In the genomic region with DNA sequence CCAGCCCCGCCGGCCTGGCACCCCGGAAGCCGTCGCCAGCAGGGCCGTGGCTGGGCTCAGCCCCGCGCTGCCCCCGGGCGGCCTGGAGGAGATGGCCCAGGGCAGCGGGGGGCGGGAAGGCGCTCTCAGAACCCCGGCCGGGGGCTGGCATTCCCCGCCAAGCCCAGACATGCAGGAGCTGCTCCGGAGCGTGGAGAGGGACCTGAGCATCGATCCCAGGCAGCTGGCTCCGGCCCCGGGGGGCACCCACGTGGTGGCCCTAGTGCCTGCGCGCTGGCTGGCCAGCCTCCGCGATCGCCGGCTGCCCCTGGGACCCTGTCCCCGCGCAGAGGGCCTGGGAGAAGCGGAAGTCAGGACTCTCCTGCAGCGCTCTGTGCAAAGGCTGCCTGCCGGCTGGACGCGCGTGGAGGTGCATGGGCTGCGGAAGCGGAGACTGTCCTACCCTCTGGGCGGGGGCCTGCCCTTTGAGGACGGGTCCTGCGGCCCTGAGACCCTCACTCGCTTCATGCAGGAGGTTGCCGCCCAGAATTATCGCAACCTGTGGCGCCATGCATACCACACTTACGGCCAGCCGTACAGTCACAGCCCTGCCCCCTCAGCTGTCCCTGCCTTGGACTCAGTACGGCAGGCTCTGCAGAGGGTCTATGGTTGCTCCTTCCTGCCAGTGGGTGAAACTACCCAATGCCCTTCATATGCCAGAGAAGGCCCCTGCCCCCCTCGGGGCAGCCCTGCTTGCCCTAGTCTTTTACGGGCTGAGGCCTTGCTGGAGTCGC, we compare ENCODE assay signal across 8 cellular contexts. TPM values are rescaled to one million over a fixed set of nuclear protein-coding genes. Genes with fewer than 3 reads are reported as not detected.
A peak's percentile ranks its signal among the peaks of the same experiment; 100 is the strongest.
DNase-seq lines count a peak whose midpoint lies in the region; ATAC-seq, FAIRE-seq and TF ChIP-seq lines count a peak whose summit lies in the region.

No MANE protein-coding gene starts in this region.

- H3K36me3 Mint-ChIP-seq in activated CD4-positive, alpha-beta T cell treated with anti-CD3 and anti-CD28 coated beads for 36 hours (ENCODE audit: low read depth) = peaks cover 6% of the 10 kb centered on the region
- H3K36me3 Mint-ChIP-seq in activated B cell treated with CpG ODN at 0.5 μM for 24 hours (ENCODE audit: low read depth) = peaks cover 25% of the 10 kb centered on the region

- no peak for TF ChIP-seq POLR2A in H54 (IDR thresholded peaks at IDR 0.05; ENCODE audit: low read depth, low read length)

- CTCF ChIA-PET in activated CD4-positive, alpha-beta T cell treated with anti-CD3 and anti-CD28 coated beads for 36 hours (lab: Charles Lee) = interaction anchor here (1.1 kb wide), 1 partner anchor 9 kb away, joined by 3 read pairs; no protein-coding TSS in a partner anchor
- CTCF ChIA-PET in activated B cell treated with CpG ODN at 0.5 μM for 24 hours (lab: Charles Lee) = interaction anchor here (7.5 kb wide), 1 partner anchor 58 kb away, joined by 175 read pairs; no protein-coding TSS in a partner anchor

- no peaks in the 10 kb centered on the region for H3K27me3 ChIP-seq in cardiac muscle cell
- H3K27me3 ChIP-seq in psoas muscle (ENCODE audit: insufficient read depth in 3 of 3, low read length in 2 of 3) = no peaks in the 10 kb centered on the region

- peak; percentile 70 for ATAC-seq in activated CD4-positive, alpha-beta T cell treated with anti-CD3 and anti-CD28 coated beads for 36 hours
- ATAC-seq in HG03175 (IDR thresholded peaks at IDR 0.05; ENCODE audit: unreplicated experiment) (peak; percentile 36), activated B cell treated with CpG ODN at 0.5 μM for 24 hours (ENCODE audit: low read depth) (peak; percentile 40), psoas muscle (peak; percentile 32 to 47 (median 39))

- FAIRE-seq in H54 (lab: Jason Lieb, UNC) = no peak

- WGBS in psoas muscle, 3 donors = 14 to 29% (median 20%) methylated on average over 31 to 51 of the region's 51 CpGs

- H3K4me3 Mint-ChIP-seq in activated CD4-positive, alpha-beta T cell treated with anti-CD3 and anti-CD28 coated beads for 36 hours = peak overlapping the region; percentile 65
- peak overlapping the region; percentile 78 for H3K4me3 Mint-ChIP-seq in activated B cell treated with CpG ODN at 0.5 μM for 24 hours

- H3K9me3 ChIP-seq in cardiac muscle cell (ENCODE audit: low read depth) = no peaks in the 10 kb centered on the region
- no peaks in the 10 kb centered on the region for H3K9me3 ChIP-seq in psoas muscle

- H3K27ac Mint-ChIP-seq in activated CD4-positive, alpha-beta T cell treated with anti-CD3 and anti-CD28 coated beads for 36 hours = no peak overlapping the region
- peak overlapping the region; percentile 31 for H3K27ac Mint-ChIP-seq in activated B cell treated with CpG ODN at 0.5 μM for 24 hours

- H3K9me3 Mint-ChIP-seq in activated CD4-positive, alpha-beta T cell treated with anti-CD3 and anti-CD28 coated beads for 36 hours (ENCODE audit: low read depth) = no peaks in the 10 kb centered on the region
- no peaks in the 10 kb centered on the region for H3K9me3 Mint-ChIP-seq in activated B cell treated with CpG ODN at 0.5 μM for 24 hours

- peak overlapping the region; percentile 41 for H3K4me3 ChIP-seq in cardiac muscle cell
- H3K4me3 ChIP-seq in psoas muscle = peak overlapping the region; percentile 82

- peaks cover 31% of the 10 kb centered on the region for H3K4me1 Mint-ChIP-seq in activated CD4-positive, alpha-beta T cell treated with anti-CD3 and anti-CD28 coated beads for 36 hours
- H3K4me1 Mint-ChIP-seq in activated B cell treated with CpG ODN at 0.5 μM for 24 hours = peaks cover 66% of the 10 kb centered on the region

- no peaks in the 10 kb centered on the region for H3K36me3 ChIP-seq in cardiac muscle cell
- H3K36me3 ChIP-seq in psoas muscle (ENCODE audit: insufficient read depth in 1 of 2, low read depth in 1 of 2) = peaks cover 0 to 29% of the 10 kb centered on the region in 2 donors

- H3K4me1 ChIP-seq in cardiac muscle cell (ENCODE audit: low read depth) (no peaks in the 10 kb centered on the region), psoas muscle (peaks cover 58% of the 10 kb centered on the region)

- H3K27ac ChIP-seq in cardiac muscle cell (no peak overlapping the region), psoas muscle (peak overlapping the region; percentile 94)

- POLR2A ChIA-PET in activated CD4-positive, alpha-beta T cell treated with anti-CD3 and anti-CD28 coated beads for 36 hours (lab: Charles Lee) = no interaction called here
- POLR2A ChIA-PET in activated B cell treated with CpG ODN at 0.5 μM for 24 hours (lab: Charles Lee) = interaction anchor here (0.8 to 5.4 kb wide), 11 partner anchors 7 to 104 kb away, joined by 4 to 113 read pairs (median 6); a partner anchor contains a TSS

- TF ChIP-seq CTCF in activated B cell treated with CpG ODN at 0.5 μM for 24 hours (IDR thresholded peaks at IDR 0.05) = no peak
- TF ChIP-seq CTCF in cardiac muscle cell (IDR thresholded peaks at IDR 0.05; ENCODE audit: low read depth, low read length) = no peak
- TF ChIP-seq CTCF in psoas muscle (IDR thresholded peaks at IDR 0.05) = peak; percentile 15

- H3K27me3 Mint-ChIP-seq in activated CD4-positive, alpha-beta T cell treated with anti-CD3 and anti-CD28 coated beads for 36 hours = no peaks in the 10 kb centered on the region
- H3K27me3 Mint-ChIP-seq in activated B cell treated with CpG ODN at 0.5 μM for 24 hours = no peaks in the 10 kb centered on the region

- DNase-seq in activated CD4-positive, alpha-beta T cell treated with anti-CD3 and anti-CD28 coated beads for 36 hours = no peak
- DNase-seq in activated CD4-positive, alpha-beta T cell treated with anti-CD3 and anti-CD28 coated beads, Interleukin-2, amount 50 U/mL, for 4 hours = no peak
- DNase-seq in activated B cell treated with CpG ODN at 0.5 μM for 24 hours (no peak), cardiac muscle cell (ENCODE audit: low read depth in 1 of 2, low spot score in 1 of 2) (no peak), psoas muscle (peak in 1 of 2 donors; percentile 73), H54 (ENCODE audit: insufficient read length, low spot score) (no peak), hippocampal formation (lab: John Stamatoyannopoulos, UW) (no peak)

- intact Hi-C loops in activated CD4-positive, alpha-beta T cell treated with anti-CD3 and anti-CD28 coated beads for 36 hours (cut with DNase I, micrococcal nuclease) = loop anchor here (1.0 to 5.0 kb wide), 6 partner anchors 9 to 305 kb away; a partner anchor contains a TSS
- intact Hi-C loops in activated B cell treated with CpG ODN at 0.5 μM for 24 hours (cut with micrococcal nuclease) = loop anchor here (1.0 kb wide), 2 partner anchors 8 to 9 kb away; no protein-coding TSS in a partner anchor
- intact Hi-C loops in psoas muscle (cut with DNase I) = loop anchor here (5.0 kb wide), 2 partner anchors 37 to 142 kb away; a partner anchor contains a TSS

RNA-seq across cellular contexts. Expression of a gene that starts 0.6 kb away (rescaled TPM):
- total RNA-seq in activated CD4-positive, alpha-beta T cell treated with anti-CD3 and anti-CD28 coated beads for 36 hours = 1 to 10 TPM; 6.9 to 8.6 TPM
- total RNA-seq in activated B cell treated with CpG ODN at 0.5 μM for 24 hours = 42.7 and 48.4 TPM in 2 replicates
- 14.2 and 23.1 TPM in 2 replicates for total RNA-seq in cardiac muscle cell
- 7.4 and 9.5 TPM in 2 replicates for polyA plus RNA-seq in cardiac muscle cell
- total RNA-seq in psoas muscle = 10 to 100 TPM; 15.1 to 23.7 (median 20.8) TPM
- 10 to 100 TPM; 18.1 to 27.9 (median 18.5) TPM for polyA plus RNA-seq in psoas muscle

RNA-seq across cellular contexts. Expression of a gene that starts 14.9 kb away (rescaled TPM):
- total RNA-seq in activated CD4-positive, alpha-beta T cell treated with anti-CD3 and anti-CD28 coated beads for 36 hours = under 1 TPM; 0.30 to 0.39 TPM
- total RNA-seq in activated B cell treated with CpG ODN at 0.5 μM for 24 hours (0.02 and 0.04 TPM in 2 replicates), cardiac muscle cell (2.1 and 3.1 TPM in 2 replicates), psoas muscle (1 to 10 TPM; 1.6 to 2.9 (median 1.9) TPM)
- polyA plus RNA-seq in cardiac muscle cell (0.89 and 1.4 TPM in 2 replicates), psoas muscle (1 to 10 TPM; 1.1 to 1.4 (median 1.1) TPM)

RNA-seq across cellular contexts. Expression of a gene that starts 17.6 kb away (rescaled TPM):
- total RNA-seq in activated CD4-positive, alpha-beta T cell treated with anti-CD3 and anti-CD28 coated beads for 36 hours = under 1 TPM in 1 of 2 experiments, not detected in 1; 0.12 TPM
- total RNA-seq in activated B cell treated with CpG ODN at 0.5 μM for 24 hours = 0.82 and 1.3 TPM in 2 replicates
- 2.2 TPM in 1 of 2 replicates, not detected in the other for total RNA-seq in cardiac muscle cell
- not detected in 2 replicates for polyA plus RNA-seq in cardiac muscle cell
- total RNA-seq in psoas muscle = 1 to 10 TPM in 2 of 4 donors, under 1 TPM in 2; 0.74 to 4.0 (median 2.2) TPM
- polyA plus RNA-seq in psoas muscle = 1 to 10 TPM; 2.4 to 3.9 (median 3.7) TPM

RNA-seq across cellular contexts. Expression of a gene that starts 36.8 kb away (rescaled TPM):
- total RNA-seq in activated CD4-positive, alpha-beta T cell treated with anti-CD3 and anti-CD28 coated beads for 36 hours = under 1 TPM; 0.27 to 0.47 TPM
- total RNA-seq in activated B cell treated with CpG ODN at 0.5 μM for 24 hours = 8.7 and 14.8 TPM in 2 replicates
- total RNA-seq in cardiac muscle cell = 102 and 134 TPM in 2 replicates
- 73.1 and 109 TPM in 2 replicates for polyA plus RNA-seq in cardiac muscle cell
- total RNA-seq in psoas muscle = 100 to 1,000 TPM; 300 to 485 (median 454) TPM
- polyA plus RNA-seq in psoas muscle = 100 to 1,000 TPM; 236 to 500 (median 365) TPM

RNA-seq across cellular contexts. Expression of a gene that starts 40.4 kb away (rescaled TPM):
- total RNA-seq in activated CD4-positive, alpha-beta T cell treated with anti-CD3 and anti-CD28 coated beads for 36 hours = 100 to 1,000 TPM; 391 to 425 TPM
- total RNA-seq in activated B cell treated with CpG ODN at 0.5 μM for 24 hours (401 and 442 TPM in 2 replicates), cardiac muscle cell (118 and 137 TPM in 2 replicates), psoas muscle (100 to 1,000 TPM; 218 to 305 (median 223) TPM)
- polyA plus RNA-seq in cardiac muscle cell (170 and 182 TPM in 2 replicates), psoas muscle (100 to 1,000 TPM in 1 of 3 donors, 10 to 100 TPM in 2; 84.8 to 138 (median 90.2) TPM)
